Comparison of ENCODE assay signal across 2 cellular contexts in the genomic region with DNA sequence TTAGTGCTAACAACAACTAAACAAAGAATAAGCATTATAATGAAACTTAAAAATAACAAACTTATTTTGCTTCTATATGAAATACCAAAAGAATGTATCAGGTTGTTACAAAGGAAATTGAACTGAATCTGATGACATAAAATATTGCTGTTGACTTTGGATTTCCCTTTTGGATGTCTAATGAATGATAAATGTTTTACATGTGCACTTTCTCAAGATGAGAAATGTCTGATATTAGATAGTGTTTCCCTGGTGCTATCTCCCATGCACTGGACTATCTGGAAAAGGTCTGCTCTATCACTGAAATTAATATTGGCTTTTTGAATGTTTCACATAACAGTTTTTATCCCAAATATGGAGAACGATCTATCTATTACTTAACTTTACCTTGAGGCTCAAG.
TF ChIP-seq lines count a peak whose summit lies in the region.

No MANE protein-coding gene starts in this region.

TF ChIP-seq in SK-N-SH treated with all-trans-retinoic acid at 6 μM for 48 hours, 23 proteins besides CTCF, POLR2A, EP300 and RAD21:
- TF ChIP-seq ZNF565 (CRISPR knock-in tag; conservative IDR thresholded peaks at IDR 0.05; ENCODE audit: low read depth) (no peak), ISL1 (CRISPR knock-in tag; IDR thresholded peaks at IDR 0.05) (no peak), BACH2 (CRISPR knock-in tag; IDR thresholded peaks at IDR 0.05; ENCODE audit: borderline replicate concordance) (no peak), CSDC2 (CRISPR knock-in tag; IDR thresholded peaks at IDR 0.05) (no peak), ZC3H10 (CRISPR knock-in tag; IDR thresholded peaks at IDR 0.05) (no peak), RARB (CRISPR knock-in tag; IDR thresholded peaks at IDR 0.05) (peak; percentile 69; the same call in 1 of the 2 replicates), PPARA (CRISPR knock-in tag; IDR thresholded peaks at IDR 0.05; ENCODE audit: borderline replicate concordance) (no peak), ESRRG (CRISPR knock-in tag; IDR thresholded peaks at IDR 0.05) (no peak), TOX (CRISPR knock-in tag; IDR thresholded peaks at IDR 0.05; ENCODE audit: borderline replicate concordance) (peak; percentile 98), TCF4 (CRISPR knock-in tag; IDR thresholded peaks at IDR 0.05; ENCODE audit: borderline replicate concordance) (no peak), GLIS3 (CRISPR knock-in tag; IDR thresholded peaks at IDR 0.05) (no peak), OSR1 (CRISPR knock-in tag; IDR thresholded peaks at IDR 0.05) (no peak), SNAI2 (CRISPR knock-in tag; IDR thresholded peaks at IDR 0.05) (no peak), ARNTL (CRISPR knock-in tag; IDR thresholded peaks at IDR 0.05; ENCODE audit: borderline replicate concordance, low read depth) (no peak), ZFP3 (CRISPR knock-in tag; IDR thresholded peaks at IDR 0.05) (no peak)
- TF ChIP-seq, protein P1, sequence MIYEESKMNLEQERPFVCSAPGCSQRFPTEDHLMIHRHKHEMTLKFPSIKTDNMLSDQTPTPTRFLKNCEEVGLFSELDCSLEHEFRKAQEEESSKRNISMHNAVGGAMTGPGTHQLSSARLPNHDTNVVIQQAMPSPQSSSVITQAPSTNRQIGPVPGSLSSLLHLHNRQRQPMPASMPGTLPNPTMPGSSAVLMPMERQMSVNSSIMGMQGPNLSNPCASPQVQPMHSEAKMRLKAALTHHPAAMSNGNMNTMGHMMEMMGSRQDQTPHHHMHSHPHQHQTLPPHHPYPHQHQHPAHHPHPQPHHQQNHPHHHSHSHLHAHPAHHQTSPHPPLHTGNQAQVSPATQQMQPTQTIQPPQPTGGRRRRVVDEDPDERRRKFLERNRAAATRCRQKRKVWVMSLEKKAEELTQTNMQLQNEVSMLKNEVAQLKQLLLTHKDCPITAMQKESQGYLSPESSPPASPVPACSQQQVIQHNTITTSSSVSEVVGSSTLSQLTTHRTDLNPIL (CRISPR knock-in tag; IDR thresholded peaks at IDR 0.05; ENCODE audit: low read depth): no peak
- TF ChIP-seq, protein P2, sequence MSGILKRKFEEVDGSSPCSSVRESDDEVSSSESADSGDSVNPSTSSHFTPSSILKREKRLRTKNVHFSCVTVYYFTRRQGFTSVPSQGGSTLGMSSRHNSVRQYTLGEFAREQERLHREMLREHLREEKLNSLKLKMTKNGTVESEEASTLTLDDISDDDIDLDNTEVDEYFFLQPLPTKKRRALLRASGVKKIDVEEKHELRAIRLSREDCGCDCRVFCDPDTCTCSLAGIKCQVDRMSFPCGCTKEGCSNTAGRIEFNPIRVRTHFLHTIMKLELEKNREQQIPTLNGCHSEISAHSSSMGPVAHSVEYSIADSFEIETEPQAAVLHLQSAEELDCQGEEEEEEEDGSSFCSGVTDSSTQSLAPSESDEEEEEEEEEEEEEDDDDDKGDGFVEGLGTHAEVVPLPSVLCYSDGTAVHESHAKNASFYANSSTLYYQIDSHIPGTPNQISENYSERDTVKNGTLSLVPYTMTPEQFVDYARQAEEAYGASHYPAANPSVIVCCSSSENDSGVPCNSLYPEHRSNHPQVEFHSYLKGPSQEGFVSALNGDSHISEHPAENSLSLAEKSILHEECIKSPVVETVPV (CRISPR knock-in tag; IDR thresholded peaks at IDR 0.05): no peak
- TF ChIP-seq, protein P3, sequence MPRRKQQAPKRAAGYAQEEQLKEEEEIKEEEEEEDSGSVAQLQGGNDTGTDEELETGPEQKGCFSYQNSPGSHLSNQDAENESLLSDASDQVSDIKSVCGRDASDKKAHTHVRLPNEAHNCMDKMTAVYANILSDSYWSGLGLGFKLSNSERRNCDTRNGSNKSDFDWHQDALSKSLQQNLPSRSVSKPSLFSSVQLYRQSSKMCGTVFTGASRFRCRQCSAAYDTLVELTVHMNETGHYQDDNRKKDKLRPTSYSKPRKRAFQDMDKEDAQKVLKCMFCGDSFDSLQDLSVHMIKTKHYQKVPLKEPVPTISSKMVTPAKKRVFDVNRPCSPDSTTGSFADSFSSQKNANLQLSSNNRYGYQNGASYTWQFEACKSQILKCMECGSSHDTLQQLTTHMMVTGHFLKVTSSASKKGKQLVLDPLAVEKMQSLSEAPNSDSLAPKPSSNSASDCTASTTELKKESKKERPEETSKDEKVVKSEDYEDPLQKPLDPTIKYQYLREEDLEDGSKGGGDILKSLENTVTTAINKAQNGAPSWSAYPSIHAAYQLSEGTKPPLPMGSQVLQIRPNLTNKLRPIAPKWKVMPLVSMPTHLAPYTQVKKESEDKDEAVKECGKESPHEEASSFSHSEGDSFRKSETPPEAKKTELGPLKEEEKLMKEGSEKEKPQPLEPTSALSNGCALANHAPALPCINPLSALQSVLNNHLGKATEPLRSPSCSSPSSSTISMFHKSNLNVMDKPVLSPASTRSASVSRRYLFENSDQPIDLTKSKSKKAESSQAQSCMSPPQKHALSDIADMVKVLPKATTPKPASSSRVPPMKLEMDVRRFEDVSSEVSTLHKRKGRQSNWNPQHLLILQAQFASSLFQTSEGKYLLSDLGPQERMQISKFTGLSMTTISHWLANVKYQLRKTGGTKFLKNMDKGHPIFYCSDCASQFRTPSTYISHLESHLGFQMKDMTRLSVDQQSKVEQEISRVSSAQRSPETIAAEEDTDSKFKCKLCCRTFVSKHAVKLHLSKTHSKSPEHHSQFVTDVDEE (CRISPR knock-in tag; IDR thresholded peaks at IDR 0.05): no peak
- TF ChIP-seq, protein P4, sequence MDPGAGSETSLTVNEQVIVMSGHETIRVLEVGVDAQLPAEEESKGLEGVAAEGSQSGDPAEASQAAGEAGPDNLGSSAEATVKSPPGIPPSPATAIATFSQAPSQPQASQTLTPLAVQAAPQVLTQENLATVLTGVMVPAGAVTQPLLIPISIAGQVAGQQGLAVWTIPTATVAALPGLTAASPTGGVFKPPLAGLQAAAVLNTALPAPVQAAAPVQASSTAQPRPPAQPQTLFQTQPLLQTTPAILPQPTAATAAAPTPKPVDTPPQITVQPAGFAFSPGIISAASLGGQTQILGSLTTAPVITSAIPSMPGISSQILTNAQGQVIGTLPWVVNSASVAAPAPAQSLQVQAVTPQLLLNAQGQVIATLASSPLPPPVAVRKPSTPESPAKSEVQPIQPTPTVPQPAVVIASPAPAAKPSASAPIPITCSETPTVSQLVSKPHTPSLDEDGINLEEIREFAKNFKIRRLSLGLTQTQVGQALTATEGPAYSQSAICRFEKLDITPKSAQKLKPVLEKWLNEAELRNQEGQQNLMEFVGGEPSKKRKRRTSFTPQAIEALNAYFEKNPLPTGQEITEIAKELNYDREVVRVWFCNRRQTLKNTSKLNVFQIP (CRISPR knock-in tag; IDR thresholded peaks at IDR 0.05; ENCODE audit: borderline replicate concordance, low read depth): peak; percentile 81; the same call in 1 of the 2 replicates
TF ChIP-seq in SK-N-SH treated with all-trans-retinoic acid at 6 μM for 48 hours: peak in this region for 3.

TF ChIP-seq in endothelial cell of umbilical vein, 7 proteins besides CTCF, POLR2A, EP300 and RAD21:
- TF ChIP-seq JUN (IDR thresholded peaks at IDR 0.05; ENCODE audit: borderline replicate concordance, insufficient read depth, insufficient read length, low read depth) (no peak), GATA2 (IDR thresholded peaks at IDR 0.05; ENCODE audit: insufficient read depth, insufficient read length, low read depth, low read length) (no peak), POLR2AphosphoS5 (IDR thresholded peaks at IDR 0.05; ENCODE audit: insufficient read depth, low read depth, low read length) (no peak), FOS (IDR thresholded peaks at IDR 0.05; ENCODE audit: borderline replicate concordance, insufficient read depth, low read length) (no peak), MYC (IDR thresholded peaks at IDR 0.05; ENCODE audit: low read depth, low read length) (no peak), EZH2 (IDR thresholded peaks at IDR 0.05; ENCODE audit: borderline replicate concordance, low read depth, low read length, severe bottlenecking) (no peak)
- TF ChIP-seq, protein P5, sequence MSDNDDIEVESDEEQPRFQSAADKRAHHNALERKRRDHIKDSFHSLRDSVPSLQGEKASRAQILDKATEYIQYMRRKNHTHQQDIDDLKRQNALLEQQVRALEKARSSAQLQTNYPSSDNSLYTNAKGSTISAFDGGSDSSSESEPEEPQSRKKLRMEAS (IDR thresholded peaks at IDR 0.05; ENCODE audit: insufficient read depth, insufficient read length): no peak
